ENCODE assay signal across 31 cellular contexts in genomic region chr5:154390096-154390495, GRCh38. TPM values are rescaled to one million over a fixed set of nuclear protein-coding genes. Genes with fewer than 3 reads are reported as not detected.
A peak's percentile ranks its signal among the peaks of the same experiment; 100 is the strongest.
DNase-seq lines count a peak whose midpoint lies in the region; FAIRE-seq and TF ChIP-seq lines count a peak whose summit lies in the region.
"Had no signal": no experiment of that assay in that cellular context is flagged by ENCODE, and none has a peak within 500 bp of the region (broad histone marks: within the 10 kb centered on the region; RNA-seq: fewer than 3 reads in every experiment).

No MANE protein-coding gene starts in this region.

- in situ Hi-C loops in GM23248 (cut with MboI) = no loop called here

- 83 to 90% methylated on average over 8 of the region's 8 CpGs for WGBS in GM23248 (ENCODE audit: low coverage in 1 of 2, low lambda C conversion rate in 2 of 2, missing lambda C conversion rate in 2 of 2), 2 experiments
- WGBS in H9 (ENCODE audit: extremely low coverage, insufficient read length, low lambda C conversion rate) = no CpG with 5 or more reads among the region's 8 CpGs

- H3K14ac ChIP-seq in H9 (ENCODE audit: insufficient read depth, low read length) = no peak overlapping the region

- TF ChIP-seq CTCF in AG04450 (IDR thresholded peaks at IDR 0.05; ENCODE audit: low read depth, low read length) (no peak), chondrocyte (IDR thresholded peaks at IDR 0.05) (no peak), H9 (conservative IDR thresholded peaks at IDR 0.05) (no peak)

- no peaks in the 10 kb centered on the region for H3K9me2 ChIP-seq in GM23248 (ENCODE audit: insufficient read depth)

- no peak for DNase-seq in AG04450 (ENCODE audit: low read depth, low spot score)
- DNase-seq in HK-2 (ENCODE audit: unreplicated experiment) = peak; percentile 35
- no peak for DNase-seq in chondrocyte (ENCODE audit: low spot score)
- DNase-seq in kidney tubule cell (ENCODE audit: low spot score) = peak; percentile 30
- DNase-seq in GM19239 (ENCODE audit: insufficient read length, low spot score) = no peak
- DNase-seq in RKO (ENCODE audit: low spot score) = no peak
- no peak for DNase-seq in GM23248
- DNase-seq in H9 = no peak
- DNase-seq: activated CD4-positive, alpha-beta T cell treated with anti-CD3 and anti-CD28 coated beads for 36 hours; activated naive CD4-positive, alpha-beta T cell; activated T-cell treated with anti-CD3 and anti-CD28 coated beads, Interleukin-2, amount 50 U/mL, for 4 hours; amygdala; BE2C; caudate nucleus; DMS79 treated with DMSO at 0.1 percent for 48 hours; foreskin keratinocyte; hippocampal formation; immature natural killer cell; left lung; midbrain; naive thymus-derived CD8-positive, alpha-beta T cell; NCI-H446 treated with DMSO at 0.1 percent for 48 hours; SJCRH30; stimulated activated CD4-positive, alpha-beta T cell treated with anti-CD3 and anti-CD28 coated beads, Interleukin-12 subunit alpha, Interleukin-12 subunit beta, amount 100 ng/mL, for 4 hours; stimulated activated CD4-positive, alpha-beta T cell treated with anti-CD3 and anti-CD28 coated beads, Interleukin-4, amount 100 ng/mL, for 4 hours; stimulated activated naive CD4-positive, alpha-beta T cell treated with Interleukin-2 at 50 U/mL for 16 hours; testis had no signal

- no peak overlapping the region for H2AK5ac ChIP-seq in H9 (ENCODE audit: insufficient read length, low read length)

- H3K4me3 Mint-ChIP-seq in chondrocyte (ENCODE audit: unreplicated experiment) (peak overlapping the region; percentile 0), H9 (no peak overlapping the region)
- H3K4me3 Mint-ChIP-seq: activated CD4-positive, alpha-beta T cell treated with anti-CD3 and anti-CD28 coated beads for 36 hours; activated T-cell treated with anti-CD3 and anti-CD28 coated beads, Interleukin-2, amount 50 U/mL, for 4 hours; immature natural killer cell; naive thymus-derived CD8-positive, alpha-beta T cell; T-helper 1 cell treated with Interleukin-12 subunit alpha and Interleukin-12 subunit beta and Interleukin-4 antibody, amounts not matched to agents 30 μg/mL and 1 μg/mL, for 36 hours had no signal

- H3K36me3 ChIP-seq in GM23248 (ENCODE audit: low read depth) = peaks cover 22% of the 10 kb centered on the region
- H3K36me3 ChIP-seq: BE2C, SJCRH30, vagina had no signal

- H3K4me1 Mint-ChIP-seq in chondrocyte (ENCODE audit: low read depth) = peaks cover 37% of the 10 kb centered on the region
- peaks cover 28 to 37% of the 10 kb centered on the region in 2 experiments for H3K4me1 Mint-ChIP-seq in H9

- CTCF ChIA-PET in AG04450 (lab: Charles Lee) = interaction anchor here (0.7 to 1.0 kb wide), 2 partner anchors 15 to 16 kb away, joined by 3 to 8 read pairs; no protein-coding TSS in a partner anchor

- no peaks in the 10 kb centered on the region for H3K9me3 ChIP-seq in AG04450 (ENCODE audit: control insufficient read depth, insufficient read depth, low read length)
- no peaks in the 10 kb centered on the region for H3K9me3 ChIP-seq in GM23248 (ENCODE audit: low read depth)
- H3K9me3 ChIP-seq in H9 (ENCODE audit: control insufficient read depth, low read depth, low read length) = no peaks in the 10 kb centered on the region
- H3K9me3 ChIP-seq: A549, BE2C, left lung, SJCRH30, testis, vagina had no signal

- no peaks in the 10 kb centered on the region for H3F3A ChIP-seq in GM23248 (ENCODE audit: insufficient read depth)

- H3K27me3 Mint-ChIP-seq in chondrocyte (ENCODE audit: low read depth) (no peaks in the 10 kb centered on the region), H9 (ENCODE audit: low read depth) (0 out of 2 replicates have a peak, but pooled peaks cover 2% of the 10 kb centered on the region)
- H3K27me3 Mint-ChIP-seq: activated CD4-positive, alpha-beta T cell treated with anti-CD3 and anti-CD28 coated beads for 36 hours; naive thymus-derived CD8-positive, alpha-beta T cell had no signal

- POLR2A ChIA-PET in AG04450 (lab: Yijun Ruan, JAX) = no interaction called here

- no peaks in the 10 kb centered on the region for H3K23me2 ChIP-seq in H9 (ENCODE audit: insufficient read length, low read depth, low read length, poor library complexity, severe bottlenecking)

- no peak overlapping the region for H4K8ac ChIP-seq in H9 (replicated peaks; ENCODE audit: insufficient read length, low read depth, low read length)

- H3K27ac ChIP-seq in AG04450 (ENCODE audit: low read depth, low read length) = peak overlapping the region; percentile 42
- no peak overlapping the region for H3K27ac ChIP-seq in GM23248
- H3K27ac ChIP-seq in H9 (ENCODE audit: insufficient read length, low read depth, low read length) = no peak overlapping the region
- H3K27ac ChIP-seq: A549, foreskin keratinocyte, left lung, SJCRH30, testis, vagina had no signal

- H4K20me1 ChIP-seq in GM23248 (ENCODE audit: insufficient read depth) = no peaks in the 10 kb centered on the region
- no peaks in the 10 kb centered on the region for H4K20me1 ChIP-seq in H9 (ENCODE audit: control insufficient read depth, insufficient read depth, insufficient read length)

- no peak overlapping the region for H3K4ac ChIP-seq in H9 (ENCODE audit: low read depth, low read length)

- H3K36me3 Mint-ChIP-seq in chondrocyte (ENCODE audit: low read depth) = peaks cover 19% of the 10 kb centered on the region
- H3K36me3 Mint-ChIP-seq in H9 (ENCODE audit: insufficient read depth in 1 of 3, low read depth in 3 of 3) = peaks cover 7 to 13% (median 8%) of the 10 kb centered on the region in 3 experiments; a peak in 6 of 7 replicates

- H2BK15ac ChIP-seq in H9 (ENCODE audit: low read depth, low read length) = no peak overlapping the region

- H3T11ph ChIP-seq in H9 (ENCODE audit: low read length) = no peak overlapping the region

- H3K4me3 ChIP-seq in AG04450 (ENCODE audit: low read depth, low read length) (no peak overlapping the region), GM23248 (no peak overlapping the region)
- H3K4me3 ChIP-seq: A549, left lung, SJCRH30, testis, vagina had no signal

- no peak overlapping the region for H2BK120ac ChIP-seq in H9 (ENCODE audit: low read depth, low read length, poor library complexity, severe bottlenecking)

- FAIRE-seq in GM19239 (lab: Jason Lieb, UNC) = no peak
- FAIRE-seq: A549, GM12892 had no signal

- no peaks in the 10 kb centered on the region for H3K9me3 Mint-ChIP-seq in chondrocyte (ENCODE audit: low read depth)
- no peaks in the 10 kb centered on the region; a peak in 1 of 5 replicates for H3K9me3 Mint-ChIP-seq in H9
- H3K9me3 Mint-ChIP-seq: activated T-cell treated with anti-CD3 and anti-CD28 coated beads, Interleukin-2, amount 50 U/mL, for 4 hours; immature natural killer cell; naive thymus-derived CD8-positive, alpha-beta T cell; T-helper 1 cell treated with Interleukin-12 subunit alpha and Interleukin-12 subunit beta and Interleukin-4 antibody, amounts not matched to agents 30 μg/mL and 1 μg/mL, for 36 hours had no signal

- H3K18ac ChIP-seq in H9 (ENCODE audit: insufficient read length, low read depth, low read length) = no peak overlapping the region

- H3K4me1 ChIP-seq in GM23248 (ENCODE audit: insufficient read depth) (no peaks in the 10 kb centered on the region), H9 (ENCODE audit: insufficient read depth, low read length) (peaks cover 2% of the 10 kb centered on the region; the same call in 1 of the 2 replicates)
- H3K4me1 ChIP-seq: BE2C, left lung, SJCRH30, vagina had no signal

- H3K56ac ChIP-seq in H9 (ENCODE audit: insufficient read length, low read depth, low read length) = no peak overlapping the region

- H3K4me2 ChIP-seq in GM23248 (ENCODE audit: unreplicated experiment) = no peak overlapping the region
- no peak overlapping the region for H3K4me2 ChIP-seq in H9 (ENCODE audit: insufficient read depth, insufficient read length, low read length)
- H3K4me2 ChIP-seq: A549 had no signal

- H3K9ac ChIP-seq in GM23248 = no peak overlapping the region
- no peak overlapping the region for H3K9ac ChIP-seq in H9 (ENCODE audit: extremely low read depth, insufficient read length, low read length)

- no peak overlapping the region for H2BK20ac ChIP-seq in H9 (ENCODE audit: low read depth, low read length, poor library complexity, severe bottlenecking)

- no peaks in the 10 kb centered on the region for H3K79me1 ChIP-seq in H9 (ENCODE audit: insufficient read depth, low read depth, low read length, poor library complexity, severe bottlenecking)

- H4K91ac ChIP-seq in H9 (ENCODE audit: insufficient read length, low read depth, low read length) = no peak overlapping the region

- H2BK5ac ChIP-seq in H9 (ENCODE audit: insufficient read length, low read length) = no peak overlapping the region

- no peaks in the 10 kb centered on the region for H3K79me2 ChIP-seq in GM23248 (ENCODE audit: insufficient read depth)
- H3K79me2 ChIP-seq in H9 (ENCODE audit: insufficient read depth, low read length) = no peaks in the 10 kb centered on the region

- no peak overlapping the region for H4K5ac ChIP-seq in H9 (ENCODE audit: insufficient read length, low read depth, low read length)

- H3K27ac Mint-ChIP-seq in chondrocyte (ENCODE audit: unreplicated experiment) (peak overlapping the region; percentile 84), H9 (no peak overlapping the region)
- H3K27ac Mint-ChIP-seq: activated CD4-positive, alpha-beta T cell treated with anti-CD3 and anti-CD28 coated beads for 36 hours; naive thymus-derived CD8-positive, alpha-beta T cell; T-helper 1 cell treated with Interleukin-12 subunit alpha and Interleukin-12 subunit beta and Interleukin-4 antibody, amounts not matched to agents 30 μg/mL and 1 μg/mL, for 36 hours had no signal

- H2AFZ ChIP-seq in GM23248 (no peak overlapping the region), H9 (ENCODE audit: low read length) (no peak overlapping the region)

- no peak overlapping the region for H3K23ac ChIP-seq in H9 (ENCODE audit: insufficient read length, low read depth, low read length)

- H2BK12ac ChIP-seq in H9 (ENCODE audit: insufficient read length, low read depth, low read length) = no peak overlapping the region

- H3K27me3 ChIP-seq in AG04450 (ENCODE audit: control insufficient read depth, insufficient read depth, low read length) = no peaks in the 10 kb centered on the region
- H3K27me3 ChIP-seq in GM23248 (replicated peaks; ENCODE audit: insufficient read depth) = no peaks in the 10 kb centered on the region
- H3K27me3 ChIP-seq in H9 (ENCODE audit: insufficient read depth, low read length) = no peaks in the 10 kb centered on the region
- H3K27me3 ChIP-seq: BE2C, foreskin keratinocyte, left lung, SJCRH30, testis, vagina had no signal

RNA-seq across cellular contexts. Expression of gene SAP30L, which starts 55.7 kb away (rescaled TPM):
- polyA plus RNA-seq in AG04450 (2011; rRNA removed) = 36.5 and 51.9 TPM in 2 replicates
- polyA minus RNA-seq in AG04450 (2011; rRNA and poly(A)+ RNA removed) = 14.4 and 18.6 TPM in 2 replicates
- total RNA-seq in chondrocyte = 33.8 to 38.5 TPM (median 34.4 TPM) in 3 replicates
- 26.0 and 45.9 TPM in 2 replicates for total RNA-seq in GM23248 (2014; rRNA removed; shearing (Covaris generic))
- 6.1 and 9.4 TPM in 2 replicates for polyA plus RNA-seq in GM23248 (2016; fragmentation: Nextera tagmentation; extraction: Ambion mirVana)
- total RNA-seq in H9 (2021) = 24.8 and 25.0 TPM in 2 replicates

Comparison
In these comparisons a context has a peak if more than half of its experiments do, and no peak if none do; other contexts are left out.
1. DNase-seq: peak in HK-2 (single experiment) and kidney tubule cell (single experiment); none in AG04450 (single experiment), chondrocyte (single experiment), GM19239 (single experiment), RKO (single experiment), GM23248 (single experiment) and H9 (single experiment).